11 cellular contexts compared by ENCODE assay signal in genomic region chr10:133035952-133036351, GRCh38. TPM values are rescaled to one million over a fixed set of nuclear protein-coding genes. Genes with fewer than 3 reads are reported as not detected.
"Had no signal": no experiment of that assay in that cellular context is flagged by ENCODE, and none has a peak within 500 bp of the region (broad histone marks: within the 10 kb centered on the region; RNA-seq: fewer than 3 reads in every experiment).

No MANE protein-coding gene starts in this region.

- H3K36me3 Mint-ChIP-seq: IgD-negative memory B cell had no signal

- DNase-seq: IMR-90, KBM-7, KG1 had no signal

- H3K4me1 Mint-ChIP-seq: IgD-negative memory B cell had no signal

- H3K4me3 ChIP-seq: K562 had no signal

- H3K4me2 ChIP-seq: KMS-11 had no signal

- H3K9ac ChIP-seq: KMS-11 had no signal

- H3K9me3 Mint-ChIP-seq: IgD-negative memory B cell had no signal

- FAIRE-seq: HepG2, HTR-8/SVneo, K562 had no signal

- H3K27ac ChIP-seq: HL-60, KMS-11 had no signal

- H3K4me3 Mint-ChIP-seq: IgD-negative memory B cell had no signal

- ATAC-seq: HepG2, K562 had no signal

RNA-seq across cellular contexts. Expression of gene ADGRA1, which starts 51.8 kb away (rescaled TPM):
- total RNA-seq: HepG2, HT-29, HT1080, IMR-90, K562 had no signal
- polyA plus RNA-seq: HepG2, IgD-negative memory B cell, IMR-90, K562 had no signal
